ENCODE assay signal across 18 cellular contexts in the genomic region with DNA sequence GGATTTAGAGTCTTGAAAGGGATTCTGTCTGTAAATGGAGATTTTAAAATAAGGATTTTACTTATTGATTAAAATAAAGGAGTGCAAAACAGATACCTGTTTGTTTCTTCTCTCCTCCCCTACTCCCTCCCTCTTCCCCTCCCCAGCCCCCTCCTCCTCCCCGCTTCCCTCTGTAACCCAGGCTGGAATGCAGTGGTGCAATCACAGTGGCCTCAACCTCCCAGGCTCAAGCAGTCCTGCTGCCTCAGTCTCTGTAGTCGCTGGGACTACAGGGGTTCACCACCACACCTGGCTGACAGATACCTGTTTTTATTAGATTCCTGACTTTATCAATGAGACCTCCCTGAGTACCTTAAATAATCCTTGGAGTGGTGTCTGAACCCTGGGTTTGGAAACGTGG. TPM values are rescaled to one million over a fixed set of nuclear protein-coding genes. Genes with fewer than 3 reads are reported as not detected.
"Had no signal": no experiment of that assay in that cellular context is flagged by ENCODE, and none has a peak within 500 bp of the region (broad histone marks: within the 10 kb centered on the region; RNA-seq: fewer than 3 reads in every experiment).

No MANE protein-coding gene starts in this region.

- H3K4me1 Mint-ChIP-seq: activated T-helper 17 cell treated with anti-CD3 and anti-CD28 coated beads, Interleukin-2, amount 50 U/mL, for 72 hours; stimulated activated naive B cell treated with anti-CD40 and anti-IgM and Interleukin-4, amounts not matched to agents 10 μg/mL and 1 μg/mL and 100 μg/mL, for 72 hours; T-cell had no signal

- H3K27ac ChIP-seq: ascending aorta, dorsolateral prefrontal cortex, tibial artery, vagina had no signal

- H3K27me3 Mint-ChIP-seq: activated T-helper 17 cell treated with anti-CD3 and anti-CD28 coated beads, Interleukin-2, amount 50 U/mL, for 72 hours; naive thymus-derived CD4-positive, alpha-beta T cell; stimulated activated naive B cell treated with anti-CD40 and anti-IgM and Interleukin-4, amounts not matched to agents 10 μg/mL and 1 μg/mL and 100 μg/mL, for 72 hours; T-cell had no signal

- H3K27ac Mint-ChIP-seq: activated T-helper 17 cell treated with anti-CD3 and anti-CD28 coated beads, Interleukin-2, amount 50 U/mL, for 72 hours; stimulated activated naive B cell treated with anti-CD40 and anti-IgM and Interleukin-4, amounts not matched to agents 10 μg/mL and 1 μg/mL and 100 μg/mL, for 72 hours; T-cell had no signal

- H3K9me3 Mint-ChIP-seq: activated T-helper 17 cell treated with anti-CD3 and anti-CD28 coated beads, Interleukin-2, amount 50 U/mL, for 72 hours; naive thymus-derived CD4-positive, alpha-beta T cell; stimulated activated naive B cell treated with anti-CD40 and anti-IgM and Interleukin-4, amounts not matched to agents 10 μg/mL and 1 μg/mL and 100 μg/mL, for 72 hours; T-cell had no signal

- H3K4me3 ChIP-seq: ascending aorta, dorsolateral prefrontal cortex, mucosa of descending colon, tibial artery, vagina had no signal

- H3K4me3 Mint-ChIP-seq: activated T-helper 17 cell treated with anti-CD3 and anti-CD28 coated beads, Interleukin-2, amount 50 U/mL, for 72 hours; naive thymus-derived CD4-positive, alpha-beta T cell; stimulated activated naive B cell treated with anti-CD40 and anti-IgM and Interleukin-4, amounts not matched to agents 10 μg/mL and 1 μg/mL and 100 μg/mL, for 72 hours; T-cell had no signal

- DNase-seq: activated CD4-positive, CD25-positive, alpha-beta regulatory T cell treated with anti-CD3 and anti-CD28 coated beads, Interleukin-2, amount 50 U/mL, for 72 hours; activated naive CD4-positive, alpha-beta T cell treated with Interleukin-2 at 50 U/mL for 16 hours; activated T-cell treated with anti-CD3 and anti-CD28 coated beads for 4 hours; dorsolateral prefrontal cortex; erythroblast; left cardiac atrium; mammary epithelial cell; mucosa of descending colon; naive thymus-derived CD4-positive, alpha-beta T cell; retina; stimulated activated naive B cell treated with anti-CD40 and anti-IgM and Interleukin-4, amounts not matched to agents 10 μg/mL and 1 μg/mL and 100 μg/mL, for 72 hours; T-cell; T-helper 9 cell; tibial artery had no signal

- H3K9me3 ChIP-seq: ascending aorta, mucosa of descending colon, tibial artery, vagina had no signal

- H3K27me3 ChIP-seq: ascending aorta, dorsolateral prefrontal cortex, tibial artery, vagina had no signal

- ATAC-seq: activated T-helper 17 cell treated with anti-CD3 and anti-CD28 coated beads, Interleukin-2, amount 50 U/mL, for 72 hours; left cardiac atrium; mucosa of descending colon; naive thymus-derived CD4-positive, alpha-beta T cell; stimulated activated naive B cell treated with anti-CD40 and anti-IgM and Interleukin-4, amounts not matched to agents 10 μg/mL and 1 μg/mL and 100 μg/mL, for 72 hours; T-cell had no signal

- H3K4me1 ChIP-seq: ascending aorta, tibial artery, vagina had no signal

RNA-seq across cellular contexts. Expression of gene OXER1, which starts 57.1 kb away (rescaled TPM):
- total RNA-seq: bronchial epithelial cell had no signal
- polyA plus RNA-seq: mammary epithelial cell had no signal
